In genomic region chr14:61147369-61147897, GRCh38 we compare ENCODE assay signal across 2 cellular contexts.
TF ChIP-seq lines count a peak whose summit lies in the region.

No MANE protein-coding gene starts in this region.

TF ChIP-seq in SK-N-SH, 30 proteins besides CTCF, POLR2A, EP300 and RAD21 (continued from another document):
- TF ChIP-seq MXI1 (IDR thresholded peaks at IDR 0.05; ENCODE audit: low read depth, low read length) (no peak), FOSL2 (IDR thresholded peaks at IDR 0.05; ENCODE audit: borderline replicate concordance, low read depth) (no peak), YY1 (IDR thresholded peaks at IDR 0.05; ENCODE audit: low read depth) (no peak), POLR2AphosphoS5 (IDR thresholded peaks at IDR 0.05; ENCODE audit: low read depth, low read length) (no peak), MEF2A (IDR thresholded peaks at IDR 0.05; ENCODE audit: borderline replicate concordance, low read depth) (no peak), PBX3 (IDR thresholded peaks at IDR 0.05) (no peak), GABPA (IDR thresholded peaks at IDR 0.05; ENCODE audit: low read depth) (no peak), NFIC (IDR thresholded peaks at IDR 0.05; ENCODE audit: borderline replicate concordance) (no peak)

TF ChIP-seq in SK-N-SH treated with all-trans-retinoic acid at 6 μM for 48 hours, 23 proteins besides CTCF, POLR2A, EP300 and RAD21 (continued from another document):
- TF ChIP-seq CREB5 (CRISPR knock-in tag; IDR thresholded peaks at IDR 0.05; ENCODE audit: low read depth): no peak
- TF ChIP-seq RARB (CRISPR knock-in tag; IDR thresholded peaks at IDR 0.05): no peak
- TF ChIP-seq CSDC2 (CRISPR knock-in tag; IDR thresholded peaks at IDR 0.05): no peak
